Comparison of ENCODE assay signal across 1 cellular context in the genomic region with DNA sequence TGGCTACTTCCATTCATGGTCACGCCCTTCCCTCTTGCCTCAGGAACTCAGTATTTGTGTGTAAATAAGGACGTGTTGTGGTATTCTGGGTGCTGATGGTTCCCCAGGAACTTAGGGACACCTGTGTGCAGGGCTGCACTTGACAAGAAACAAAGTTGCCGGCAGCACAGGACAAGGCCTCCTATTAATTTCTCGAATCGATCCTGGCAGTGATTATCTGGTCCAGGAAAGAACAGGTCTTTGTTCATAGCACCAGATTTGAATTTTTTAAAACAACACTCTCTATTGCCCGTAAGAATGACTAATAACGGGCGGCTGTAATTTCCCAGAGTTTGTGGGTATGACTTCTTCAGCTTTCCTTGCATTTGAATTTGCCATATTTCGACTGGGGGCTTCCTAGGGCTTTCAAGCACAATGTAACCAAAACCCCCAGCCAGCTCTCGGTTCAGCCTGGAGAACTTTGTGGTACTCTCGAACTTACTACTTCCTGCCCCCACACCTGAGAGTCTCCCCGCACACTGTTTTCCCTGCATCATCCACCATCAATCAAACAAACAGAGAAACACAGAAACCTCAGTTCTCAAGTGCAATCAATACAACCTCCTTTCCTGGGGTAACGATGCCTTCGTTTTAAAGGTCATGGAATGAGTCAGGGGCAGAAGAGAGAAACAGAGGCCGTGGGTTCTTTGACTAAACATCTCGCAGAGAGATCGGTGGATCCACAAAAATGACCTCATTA.
TF ChIP-seq lines count a peak whose summit lies in the region.

No MANE protein-coding gene starts in this region.

TF ChIP-seq in GM12878, 131 proteins besides CTCF, POLR2A, EP300 and RAD21 (continued from another document and continues in another):
- TF ChIP-seq, protein P1, sequence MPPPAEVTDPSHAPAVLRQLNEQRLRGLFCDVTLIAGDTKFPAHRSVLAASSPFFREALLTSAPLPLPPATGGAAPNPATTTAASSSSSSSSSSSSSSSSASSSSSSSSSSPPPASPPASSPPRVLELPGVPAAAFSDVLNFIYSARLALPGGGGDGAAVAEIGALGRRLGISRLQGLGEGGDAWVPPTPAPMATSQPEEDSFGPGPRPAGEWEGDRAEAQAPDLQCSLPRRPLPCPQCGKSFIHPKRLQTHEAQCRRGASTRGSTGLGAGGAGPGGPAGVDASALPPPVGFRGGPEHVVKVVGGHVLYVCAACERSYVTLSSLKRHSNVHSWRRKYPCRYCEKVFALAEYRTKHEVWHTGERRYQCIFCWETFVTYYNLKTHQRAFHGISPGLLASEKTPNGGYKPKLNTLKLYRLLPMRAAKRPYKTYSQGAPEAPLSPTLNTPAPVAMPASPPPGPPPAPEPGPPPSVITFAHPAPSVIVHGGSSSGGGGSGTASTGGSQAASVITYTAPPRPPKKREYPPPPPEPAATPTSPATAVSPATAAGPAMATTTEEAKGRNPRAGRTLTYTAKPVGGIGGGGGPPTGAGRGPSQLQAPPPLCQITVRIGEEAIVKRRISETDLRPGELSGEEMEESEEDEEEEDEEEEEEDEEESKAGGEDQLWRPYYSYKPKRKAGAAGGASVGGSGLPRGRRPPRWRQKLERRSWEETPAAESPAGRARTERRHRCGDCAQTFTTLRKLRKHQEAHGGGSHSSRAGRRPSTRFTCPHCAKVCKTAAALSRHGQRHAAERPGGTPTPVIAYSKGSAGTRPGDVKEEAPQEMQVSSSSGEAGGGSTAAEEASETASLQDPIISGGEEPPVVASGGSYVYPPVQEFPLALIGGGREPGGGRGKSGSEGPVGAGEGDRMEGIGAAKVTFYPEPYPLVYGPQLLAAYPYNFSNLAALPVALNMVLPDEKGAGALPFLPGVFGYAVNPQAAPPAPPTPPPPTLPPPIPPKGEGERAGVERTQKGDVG (CRISPR knock-in tag; IDR thresholded peaks at IDR 0.05): no peak
- TF ChIP-seq MYC (IDR thresholded peaks at IDR 0.05; ENCODE audit: insufficient read depth, insufficient read length, insufficient replicate concordance, low read length, severe bottlenecking) (no peak), CEBPB (IDR thresholded peaks at IDR 0.05; ENCODE audit: borderline replicate concordance in 1 of 2, low read depth in 2 of 2, low read length in 2 of 2) (0 out of 4 replicates have a peak, but pooled peaks of 1 of the 2 experiments have one; percentile 57), ELK1 (IDR thresholded peaks at IDR 0.05; ENCODE audit: low read depth, low read length) (no peak), NFXL1 (IDR thresholded peaks at IDR 0.05; ENCODE audit: borderline replicate concordance) (no peak), ATF7 (IDR thresholded peaks at IDR 0.05; ENCODE audit: low read depth) (peak; percentile 68), JUNB (IDR thresholded peaks at IDR 0.05) (peak; percentile 90), PAX5 (IDR thresholded peaks at IDR 0.05; ENCODE audit: borderline replicate concordance, low read depth, low read length) (peak; percentile 85; the same call in 1 of the 2 replicates), MTA2 (IDR thresholded peaks at IDR 0.05; ENCODE audit: low read depth) (peak; percentile 76), MEF2B (IDR thresholded peaks at IDR 0.05; ENCODE audit: partially characterized antibody, poor library complexity, severe bottlenecking) (peak; percentile 42), RUNX3 (IDR thresholded peaks at IDR 0.05; ENCODE audit: low read length) (peak; percentile 93), SMAD5 (IDR thresholded peaks at IDR 0.05; ENCODE audit: low read depth) (no peak), NBN (IDR thresholded peaks at IDR 0.05) (peak; percentile 49), BCL3 (IDR thresholded peaks at IDR 0.05; ENCODE audit: borderline replicate concordance, insufficient read depth, low read depth, low read length, poor library complexity, severe bottlenecking) (peak; percentile 19), MYB (IDR thresholded peaks at IDR 0.05; ENCODE audit: borderline replicate concordance, low read depth, low read length) (no peak), EGR1 (IDR thresholded peaks at IDR 0.05; ENCODE audit: borderline replicate concordance in 1 of 2, low read depth in 2 of 2, low read length in 2 of 2) (peak in 1 of 2 experiments; percentile 26; a peak in 1 of 3 replicates), FOXM1 (IDR thresholded peaks at IDR 0.05; ENCODE audit: low read depth, low read length) (peak; percentile 92; the same call in 1 of the 2 replicates), DPF2 (IDR thresholded peaks at IDR 0.05) (peak; percentile 59; the same call in 1 of the 2 replicates), SKIL (IDR thresholded peaks at IDR 0.05; ENCODE audit: low read depth, poor library complexity, severe bottlenecking) (peak; percentile 78), MLLT1 (IDR thresholded peaks at IDR 0.05) (0 out of 2 replicates have a peak, but pooled peaks have one; percentile 23), ATF2 (IDR thresholded peaks at IDR 0.05; ENCODE audit: low read length) (peak; percentile 88), POLR2AphosphoS5 (IDR thresholded peaks at IDR 0.05; ENCODE audit: low read length) (no peak), BCL11A (IDR thresholded peaks at IDR 0.05; ENCODE audit: low read depth, low read length) (peak; percentile 77), IRF4 (IDR thresholded peaks at IDR 0.05; ENCODE audit: low read depth, low read length) (peak; percentile 85), ZBED1 (IDR thresholded peaks at IDR 0.05; ENCODE audit: borderline replicate concordance) (peak; percentile 61; the same call in 1 of the 2 replicates), NR2C1 (IDR thresholded peaks at IDR 0.05) (no peak), IKZF1 (conservative IDR thresholded peaks at IDR 0.05) (peak; percentile 78), NFIC (IDR thresholded peaks at IDR 0.05; ENCODE audit: low read depth, low read length) (peak; percentile 95), ZNF622 (IDR thresholded peaks at IDR 0.05) (no peak), TCF7 (IDR thresholded peaks at IDR 0.05; ENCODE audit: borderline replicate concordance) (peak; percentile 78), ETV6 (conservative IDR thresholded peaks at IDR 0.05 in 1 of 2, IDR thresholded peaks at IDR 0.05 in 1 of 2; ENCODE audit: borderline replicate concordance in 1 of 2, low read depth in 1 of 2) (peak in 1 of 2 experiments; percentile 84; a peak in 2 of 4 replicates), PBX3 (IDR thresholded peaks at IDR 0.05; ENCODE audit: insufficient replicate concordance, low read depth, low read length) (peak; percentile 72), STAT1 (conservative IDR thresholded peaks at IDR 0.05) (no peak), ZNF217 (IDR thresholded peaks at IDR 0.05) (0 out of 2 replicates have a peak, but pooled peaks have one; percentile 56), RFX5 (IDR thresholded peaks at IDR 0.05; ENCODE audit: low read depth, low read length) (no peak), CREB1 (IDR thresholded peaks at IDR 0.05; ENCODE audit: low read depth) (peak; percentile 44; the same call in 1 of the 2 replicates), TCF12 (IDR thresholded peaks at IDR 0.05; ENCODE audit: low read depth, low read length) (peak; percentile 53; the same call in 1 of the 2 replicates), TAF1 (IDR thresholded peaks at IDR 0.05; ENCODE audit: borderline replicate concordance, low read depth, low read length) (no peak), CBFB (IDR thresholded peaks at IDR 0.05; ENCODE audit: low read depth) (peak; percentile 58; the same call in 1 of the 2 replicates), SP1 (IDR thresholded peaks at IDR 0.05; ENCODE audit: low read depth, low read length) (peak; percentile 27), BHLHE40 (IDR thresholded peaks at IDR 0.05; ENCODE audit: borderline replicate concordance in 1 of 2, low read depth in 2 of 2, low read length in 1 of 2) (peak; percentile 29 to 31; a peak in 1 of 4 replicates), RELA (IDR thresholded peaks at IDR 0.05; ENCODE audit: borderline replicate concordance, partially characterized antibody) (peak; percentile 71)
- TF ChIP-seq, protein P2, sequence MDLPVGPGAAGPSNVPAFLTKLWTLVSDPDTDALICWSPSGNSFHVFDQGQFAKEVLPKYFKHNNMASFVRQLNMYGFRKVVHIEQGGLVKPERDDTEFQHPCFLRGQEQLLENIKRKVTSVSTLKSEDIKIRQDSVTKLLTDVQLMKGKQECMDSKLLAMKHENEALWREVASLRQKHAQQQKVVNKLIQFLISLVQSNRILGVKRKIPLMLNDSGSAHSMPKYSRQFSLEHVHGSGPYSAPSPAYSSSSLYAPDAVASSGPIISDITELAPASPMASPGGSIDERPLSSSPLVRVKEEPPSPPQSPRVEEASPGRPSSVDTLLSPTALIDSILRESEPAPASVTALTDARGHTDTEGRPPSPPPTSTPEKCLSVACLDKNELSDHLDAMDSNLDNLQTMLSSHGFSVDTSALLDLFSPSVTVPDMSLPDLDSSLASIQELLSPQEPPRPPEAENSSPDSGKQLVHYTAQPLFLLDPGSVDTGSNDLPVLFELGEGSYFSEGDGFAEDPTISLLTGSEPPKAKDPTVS (IDR thresholded peaks at IDR 0.05; ENCODE audit: low read depth, low read length): no peak
